21 cellular contexts compared by ENCODE assay signal in the genomic region with DNA sequence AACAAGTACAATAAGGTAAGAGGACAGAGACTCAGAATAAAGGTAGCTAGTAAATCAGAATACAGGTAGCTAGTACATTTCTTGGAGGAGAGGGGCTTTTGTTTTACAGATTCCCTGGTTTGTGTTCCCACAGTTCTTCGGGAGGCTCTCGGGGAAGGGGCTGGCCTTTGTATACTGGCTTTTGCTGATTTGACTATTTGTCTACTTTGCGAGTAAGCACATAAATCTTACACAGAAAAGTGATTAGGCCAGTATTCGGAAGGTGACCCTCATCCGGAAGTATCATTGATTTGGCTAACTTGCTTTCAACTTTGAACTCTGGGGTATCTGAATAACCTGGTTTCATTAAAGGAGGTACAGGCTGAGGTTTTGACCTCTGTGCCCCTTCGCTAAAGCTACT. TPM values are rescaled to one million over a fixed set of nuclear protein-coding genes. Genes with fewer than 3 reads are reported as not detected.
DNase-seq lines count a peak whose midpoint lies in the region; ATAC-seq and TF ChIP-seq lines count a peak whose summit lies in the region.
"Had no signal": no experiment of that assay in that cellular context is flagged by ENCODE, and none has a peak within 500 bp of the region (broad histone marks: within the 10 kb centered on the region; RNA-seq: fewer than 3 reads in every experiment).

No MANE protein-coding gene starts in this region.

- H4K20me1 ChIP-seq in fibroblast of lung (ENCODE audit: control insufficient read depth, extremely low read depth, insufficient read depth, low read length): no peaks in the 10 kb centered on the region

- peaks cover 41% of the 10 kb centered on the region for H3K4me1 Mint-ChIP-seq in activated T-cell treated with anti-CD3 and anti-CD28 coated beads, Interleukin-2, amount 50 U/mL, for 4 hours (ENCODE audit: low read depth)
- H3K4me1 Mint-ChIP-seq in CD4-positive, alpha-beta memory T cell: peaks cover 23 to 26% (median 25%) of the 10 kb centered on the region in 4 donors
- peaks cover 47% of the 10 kb centered on the region for H3K4me1 Mint-ChIP-seq in activated T-helper 2 cell treated with anti-CD3 and anti-CD28 coated beads, Interferon-gamma antibody, Interleukin-2, Interleukin-4, amounts not matched to agents 10 μg/mL and 5 μg/mL and 100 μg/mL, durations not matched to agents 14 hours and 24 hours and 36 hours (ENCODE audit: low read depth)

- H3K4me2 ChIP-seq in fibroblast of lung (ENCODE audit: extremely low read depth, insufficient read depth, low read length): peak overlapping the region; percentile 37

- CTCF ChIA-PET in CD4-positive, alpha-beta memory T cell (lab: Charles Lee; ENCODE audit: partially characterized antibody): interaction anchor here (0.7 to 10.1 kb wide), 5 partner anchors 10 to 120 kb away, joined by 3 to 61 read pairs (median 8); partner anchors contain the start of gene SNTB2

- ATAC-seq in activated T-cell treated with anti-CD3 and anti-CD28 coated beads, Interleukin-2, amount 50 U/mL, for 4 hours: no peak
- ATAC-seq in HG02840 (IDR thresholded peaks at IDR 0.05; ENCODE audit: low FRiP score, unreplicated experiment): no peak

- POLR2A ChIA-PET in CD4-positive, alpha-beta memory T cell (lab: Charles Lee; ENCODE audit: partially characterized antibody): interaction anchor here (1.2 to 4.4 kb wide), 2 partner anchors 11 to 22 kb away, joined by 3 to 28 read pairs; partner anchors contain the start of gene SNTB2

- TF ChIP-seq CTCF in fibroblast of lung (conservative IDR thresholded peaks at IDR 0.05 in 1 of 2, IDR thresholded peaks at IDR 0.05 in 1 of 2; ENCODE audit: low read depth in 1 of 2, low read length in 2 of 2): no peak

- H2AFZ ChIP-seq in fibroblast of lung (ENCODE audit: low read length): no peak overlapping the region

- no peaks in the 10 kb centered on the region for H3K79me2 ChIP-seq in fibroblast of lung (ENCODE audit: control insufficient read depth, insufficient read depth, low read length)

- no peak overlapping the region for H3K9ac ChIP-seq in fibroblast of lung (ENCODE audit: insufficient read depth, low read length)

- no peaks in the 10 kb centered on the region for H3K9me3 ChIP-seq in CD4-positive, alpha-beta memory T cell (ENCODE audit: control insufficient read depth in 1 of 2, low read length in 2 of 2)
- H3K9me3 ChIP-seq in fibroblast of lung (ENCODE audit: control insufficient read depth, insufficient read depth, low read depth, low read length): no peaks in the 10 kb centered on the region
- H3K9me3 ChIP-seq: sigmoid colon, vagina had no signal

- no peak overlapping the region for H3K4me3 ChIP-seq in CD4-positive, alpha-beta memory T cell (ENCODE audit: low read length in 2 of 2)
- H3K4me3 ChIP-seq in fibroblast of lung (replicated peaks in 1 of 4; ENCODE audit: control extremely low read depth in 1 of 4, insufficient read depth in 1 of 4, low read depth in 3 of 4, low read length in 4 of 4) (no peak overlapping the region), H7 (ENCODE audit: insufficient read depth, low read depth, low read length) (no peak overlapping the region)
- H3K4me3 ChIP-seq: sigmoid colon, vagina had no signal

- H3K27ac ChIP-seq in CD4-positive, alpha-beta memory T cell (ENCODE audit: low read depth, low read length): no peak overlapping the region
- peak overlapping the region; percentile 51 for H3K27ac ChIP-seq in fibroblast of lung (ENCODE audit: insufficient read depth, low read length)
- H3K27ac ChIP-seq: sigmoid colon, vagina had no signal

- peaks cover 59% of the 10 kb centered on the region for H3K36me3 Mint-ChIP-seq in activated T-cell treated with anti-CD3 and anti-CD28 coated beads, Interleukin-2, amount 50 U/mL, for 4 hours (ENCODE audit: insufficient read depth)
- H3K36me3 Mint-ChIP-seq in CD4-positive, alpha-beta memory T cell: peaks cover 43 to 66% of the 10 kb centered on the region in 2 donors
- H3K36me3 Mint-ChIP-seq in activated T-helper 2 cell treated with anti-CD3 and anti-CD28 coated beads, Interferon-gamma antibody, Interleukin-2, Interleukin-4, amounts not matched to agents 10 μg/mL and 5 μg/mL and 100 μg/mL, durations not matched to agents 14 hours and 24 hours and 36 hours (ENCODE audit: low read depth): peaks cover 80% of the 10 kb centered on the region

- no peaks in the 10 kb centered on the region for H3K27me3 ChIP-seq in CD4-positive, alpha-beta memory T cell (ENCODE audit: insufficient read depth, low read length)
- H3K27me3 ChIP-seq in fibroblast of lung (ENCODE audit: control insufficient read depth, insufficient read depth, low read length) (no peaks in the 10 kb centered on the region), H7 (ENCODE audit: control insufficient read depth, insufficient read depth, low read length) (no peaks in the 10 kb centered on the region)
- H3K27me3 ChIP-seq: sigmoid colon, vagina had no signal

- H3K9me3 Mint-ChIP-seq in activated T-cell treated with anti-CD3 and anti-CD28 coated beads, Interleukin-2, amount 50 U/mL, for 4 hours: no peaks in the 10 kb centered on the region
- no peaks in the 10 kb centered on the region for H3K9me3 Mint-ChIP-seq in CD4-positive, alpha-beta memory T cell
- no peaks in the 10 kb centered on the region for H3K9me3 Mint-ChIP-seq in activated T-helper 2 cell treated with anti-CD3 and anti-CD28 coated beads, Interferon-gamma antibody, Interleukin-2, Interleukin-4, amounts not matched to agents 10 μg/mL and 5 μg/mL and 100 μg/mL, durations not matched to agents 14 hours and 24 hours and 36 hours
- H3K9me3 Mint-ChIP-seq: activated CD4-positive, alpha-beta T cell treated with anti-CD3 and anti-CD28 coated beads, Interleukin-2, amount 10 ng/mL, durations not matched to agents 7 days and 5 days; CD8-positive, alpha-beta T cell; naive thymus-derived CD4-positive, alpha-beta T cell; T-cell had no signal

- intact Hi-C loops in CD4-positive, alpha-beta memory T cell (cut with micrococcal nuclease): no loop called here
- intact Hi-C loops in activated T-helper 2 cell treated with anti-CD3 and anti-CD28 coated beads, Interferon-gamma antibody, Interleukin-2, Interleukin-4, amounts not matched to agents 10 μg/mL and 5 μg/mL and 100 μg/mL, durations not matched to agents 14 hours and 24 hours and 36 hours (cut with micrococcal nuclease): no loop called here

- peaks cover 45% of the 10 kb centered on the region for H3K36me3 ChIP-seq in CD4-positive, alpha-beta memory T cell (ENCODE audit: insufficient read depth, low read length)
- H3K36me3 ChIP-seq in fibroblast of lung (ENCODE audit: control insufficient read depth, insufficient read depth, low read length) (peaks cover 2% of the 10 kb centered on the region), H7 (replicated peaks; ENCODE audit: control insufficient read depth, insufficient read depth, low read length) (peaks cover 29% of the 10 kb centered on the region)

- peak overlapping the region; percentile 73 for H3K4me3 Mint-ChIP-seq in activated T-cell treated with anti-CD3 and anti-CD28 coated beads, Interleukin-2, amount 50 U/mL, for 4 hours
- H3K4me3 Mint-ChIP-seq in CD4-positive, alpha-beta memory T cell: no peak overlapping the region
- peak overlapping the region; percentile 13 for H3K4me3 Mint-ChIP-seq in activated T-helper 2 cell treated with anti-CD3 and anti-CD28 coated beads, Interferon-gamma antibody, Interleukin-2, Interleukin-4, amounts not matched to agents 10 μg/mL and 5 μg/mL and 100 μg/mL, durations not matched to agents 14 hours and 24 hours and 36 hours (ENCODE audit: low read depth)
- H3K4me3 Mint-ChIP-seq: activated CD4-positive, alpha-beta T cell treated with anti-CD3 and anti-CD28 coated beads, Interleukin-2, amount 10 ng/mL, durations not matched to agents 7 days and 5 days; CD8-positive, alpha-beta T cell had no signal

- H3K4me1 ChIP-seq in CD4-positive, alpha-beta memory T cell (ENCODE audit: insufficient read depth, low read length): peaks cover 24% of the 10 kb centered on the region
- peaks cover 20% of the 10 kb centered on the region for H3K4me1 ChIP-seq in fibroblast of lung (ENCODE audit: control insufficient read depth, extremely low read depth, insufficient read depth, low read length)
- H3K4me1 ChIP-seq: sigmoid colon, vagina had no signal

- H3K27me3 Mint-ChIP-seq in activated T-cell treated with anti-CD3 and anti-CD28 coated beads, Interleukin-2, amount 50 U/mL, for 4 hours (ENCODE audit: low read depth): no peaks in the 10 kb centered on the region
- H3K27me3 Mint-ChIP-seq in CD4-positive, alpha-beta memory T cell: no peaks in the 10 kb centered on the region
- H3K27me3 Mint-ChIP-seq in activated T-helper 2 cell treated with anti-CD3 and anti-CD28 coated beads, Interferon-gamma antibody, Interleukin-2, Interleukin-4, amounts not matched to agents 10 μg/mL and 5 μg/mL and 100 μg/mL, durations not matched to agents 14 hours and 24 hours and 36 hours (ENCODE audit: low read depth): no peaks in the 10 kb centered on the region
- H3K27me3 Mint-ChIP-seq: activated CD4-positive, alpha-beta T cell treated with anti-CD3 and anti-CD28 coated beads, Interleukin-2, amount 10 ng/mL, durations not matched to agents 7 days and 5 days; naive thymus-derived CD4-positive, alpha-beta T cell; T-cell had no signal

- DNase-seq in activated T-cell treated with anti-CD3 and anti-CD28 coated beads, Interleukin-2, amount 50 U/mL, for 4 hours: no peak
- DNase-seq in activated T-cell treated with anti-CD3 and anti-CD28 coated beads, Interleukin-2, amount 50 U/mL, for 48 hours: no peak
- DNase-seq in CD4-positive, alpha-beta memory T cell: no peak
- DNase-seq in activated T-helper 2 cell treated with anti-CD3 and anti-CD28 coated beads, Interferon-gamma antibody, Interleukin-2, Interleukin-4, amounts not matched to agents 10 μg/mL and 5 μg/mL and 100 μg/mL, durations not matched to agents 14 hours and 24 hours and 36 hours (ENCODE audit: low spot score): no peak
- no peak for DNase-seq in fibroblast of lung (ENCODE audit: low read depth in 2 of 2)
- no peak for DNase-seq in H7
- no peak for DNase-seq in CD1c-positive myeloid dendritic cell (ENCODE audit: extremely low spot score)
- DNase-seq: DND-41; effector memory CD4-positive, alpha-beta T cell; mesendoderm; NCI-H1694 treated with DMSO at 0.1 percent for 48 hours; NCI-H2227 treated with DMSO at 0.1 percent for 48 hours; NCI-H774; Right ventricle myocardium superior had no signal

- H3K27ac Mint-ChIP-seq in CD4-positive, alpha-beta memory T cell: peak overlapping the region in 5 of 7 donors; percentile 22 to 85 (median 45)
- H3K27ac Mint-ChIP-seq in activated T-helper 2 cell treated with anti-CD3 and anti-CD28 coated beads, Interferon-gamma antibody, Interleukin-2, Interleukin-4, amounts not matched to agents 10 μg/mL and 5 μg/mL and 100 μg/mL, durations not matched to agents 14 hours and 24 hours and 36 hours: peak overlapping the region; percentile 93

RNA-seq across cellular contexts. Expression of gene SNTB2, which starts 21.4 kb away (rescaled TPM):
- total RNA-seq in activated T-cell treated with anti-CD3 and anti-CD28 coated beads, Interleukin-2, amount 50 U/mL, for 4 hours: 10 to 100 TPM; 11.7 to 15.5 (median 13.1) TPM
- total RNA-seq in CD4-positive, alpha-beta memory T cell: 10 to 100 TPM; 15.4 to 21.2 TPM
- 10 to 100 TPM in 1 of 2 donors, 1 to 10 TPM in 1; 4.5 to 19.1 TPM for polyA plus RNA-seq in CD4-positive, alpha-beta memory T cell
- 29.8 and 30.4 TPM in 2 replicates for total RNA-seq in activated T-helper 2 cell treated with anti-CD3 and anti-CD28 coated beads, Interferon-gamma antibody, Interleukin-2, Interleukin-4, amounts not matched to agents 10 μg/mL and 5 μg/mL and 100 μg/mL, durations not matched to agents 14 hours and 24 hours and 36 hours
- 39.5 and 63.3 TPM in 2 replicates for total RNA-seq in fibroblast of lung
- polyA plus RNA-seq in fibroblast of lung: 45.3 and 51.8 TPM in 2 replicates
- 19.3 and 26.0 TPM in 2 replicates for polyA plus RNA-seq in fibroblast of lung (2012)
- 93.2 and 146 TPM in 2 replicates for polyA minus RNA-seq in fibroblast of lung (ENCODE audit: low replicate concordance)
- 7.9 and 13.1 TPM in 2 replicates for total RNA-seq in H7 (2014; rRNA removed; shearing (Covaris generic))

RNA-seq across cellular contexts. Expression of gene UTP4, which starts 33.1 kb away (rescaled TPM):
- total RNA-seq in activated T-cell treated with anti-CD3 and anti-CD28 coated beads, Interleukin-2, amount 50 U/mL, for 4 hours: 100 to 1,000 TPM; 186 to 204 (median 197) TPM
- 10 to 100 TPM; 36.9 to 37.0 TPM for total RNA-seq in CD4-positive, alpha-beta memory T cell
- 10 to 100 TPM; 64.8 to 96.5 TPM for polyA plus RNA-seq in CD4-positive, alpha-beta memory T cell
- total RNA-seq in activated T-helper 2 cell treated with anti-CD3 and anti-CD28 coated beads, Interferon-gamma antibody, Interleukin-2, Interleukin-4, amounts not matched to agents 10 μg/mL and 5 μg/mL and 100 μg/mL, durations not matched to agents 14 hours and 24 hours and 36 hours: 104 and 107 TPM in 2 replicates
- 14.4 and 14.9 TPM in 2 replicates for total RNA-seq in fibroblast of lung
- polyA plus RNA-seq in fibroblast of lung: 56.5 and 80.1 TPM in 2 replicates
- 31.8 and 48.3 TPM in 2 replicates for polyA plus RNA-seq in fibroblast of lung (2012)
- polyA minus RNA-seq in fibroblast of lung (ENCODE audit: low replicate concordance): 79.6 and 176 TPM in 2 replicates
- 20.0 and 27.7 TPM in 2 replicates for total RNA-seq in H7 (2014; rRNA removed; shearing (Covaris generic))

RNA-seq across cellular contexts. Expression of gene CHTF8, which starts 33.2 kb away (rescaled TPM):
- 100 to 1,000 TPM; 102 to 126 (median 106) TPM for total RNA-seq in activated T-cell treated with anti-CD3 and anti-CD28 coated beads, Interleukin-2, amount 50 U/mL, for 4 hours
- 100 to 1,000 TPM; 141 TPM for total RNA-seq in CD4-positive, alpha-beta memory T cell
- 100 to 1,000 TPM; 160 to 231 TPM for polyA plus RNA-seq in CD4-positive, alpha-beta memory T cell
- 121 and 138 TPM in 2 replicates for total RNA-seq in activated T-helper 2 cell treated with anti-CD3 and anti-CD28 coated beads, Interferon-gamma antibody, Interleukin-2, Interleukin-4, amounts not matched to agents 10 μg/mL and 5 μg/mL and 100 μg/mL, durations not matched to agents 14 hours and 24 hours and 36 hours
- total RNA-seq in fibroblast of lung: 39.0 and 55.7 TPM in 2 replicates
- polyA plus RNA-seq in fibroblast of lung: 74.3 and 83.0 TPM in 2 replicates
- 77.0 and 86.9 TPM in 2 replicates for polyA plus RNA-seq in fibroblast of lung (2012)
- 193 and 219 TPM in 2 replicates for polyA minus RNA-seq in fibroblast of lung (ENCODE audit: low replicate concordance)
- total RNA-seq in H7 (2014; rRNA removed; shearing (Covaris generic)): 98.1 and 113 TPM in 2 replicates

Comparison
In these comparisons a context has a peak if more than half of its experiments do, and no peak if none do; other contexts are left out.
1. H3K4me3 Mint-ChIP-seq: peak in activated T-cell treated with anti-CD3 and anti-CD28 coated beads, Interleukin-2, amount 50 U/mL, for 4 hours (single experiment) and activated T-helper 2 cell treated with anti-CD3 and anti-CD28 coated beads, Interferon-gamma antibody, Interleukin-2, Interleukin-4, amounts not matched to agents 10 μg/mL and 5 μg/mL and 100 μg/mL, durations not matched to agents 14 hours and 24 hours and 36 hours (single experiment); none in CD4-positive, alpha-beta memory T cell (0 of 8).